22 cellular contexts compared by ENCODE assay signal in the genomic region with DNA sequence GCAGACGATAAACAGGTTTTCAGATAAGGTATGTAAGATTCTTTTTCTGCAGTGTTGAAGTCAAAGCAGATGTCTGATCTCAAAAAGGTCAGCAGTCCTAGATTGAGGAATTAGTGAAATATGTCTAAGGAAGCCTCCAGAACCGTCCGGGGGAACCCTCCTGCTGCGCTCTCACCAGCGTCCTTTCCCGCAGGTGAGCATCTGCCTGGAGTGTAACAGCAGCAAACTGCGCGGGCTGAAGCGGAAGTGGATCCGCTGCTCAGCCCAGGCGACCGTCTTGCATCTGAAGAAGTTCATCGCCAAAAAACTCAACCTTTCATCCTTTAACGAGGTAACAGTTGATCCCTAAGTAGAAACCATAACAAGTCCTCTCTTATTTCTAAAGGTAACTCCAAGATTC. TPM values are rescaled to one million over a fixed set of nuclear protein-coding genes. Genes with fewer than 3 reads are reported as not detected.
DNase-seq lines count a peak whose midpoint lies in the region; ATAC-seq and TF ChIP-seq lines count a peak whose summit lies in the region.
"Had no signal": no experiment of that assay in that cellular context is flagged by ENCODE, and none has a peak within 500 bp of the region (broad histone marks: within the 10 kb centered on the region; RNA-seq: fewer than 3 reads in every experiment).

No MANE protein-coding gene starts in this region.

- H3K4me3 ChIP-seq in breast epithelium = no peak overlapping the region
- no peak overlapping the region for H3K4me3 ChIP-seq in upper lobe of right lung
- H3K4me3 ChIP-seq: GM23248, MG63 had no signal

- CTCF ChIA-PET in Calu3 (lab: Charles Lee) = no interaction called here

- peaks cover 65% of the 10 kb centered on the region for H3K36me3 Mint-ChIP-seq in activated T-cell treated with anti-CD3 and anti-CD28 coated beads, Interleukin-2, amount 50 U/mL, for 24 hours (ENCODE audit: low read depth)
- peaks cover 2 to 23% of the 10 kb centered on the region in 2 donors for H3K36me3 Mint-ChIP-seq in activated T-cell treated with anti-CD3 and anti-CD28 coated beads, Interleukin-2, amount 50 U/mL, for 72 hours (ENCODE audit: insufficient read depth in 2 of 2)
- H3K36me3 Mint-ChIP-seq in Calu3 (ENCODE audit: insufficient read depth, unreplicated experiment) (peaks cover 84% of the 10 kb centered on the region), neural crest cell (ENCODE audit: low read depth) (peaks cover 64% of the 10 kb centered on the region)
- peaks cover 24% of the 10 kb centered on the region for H3K36me3 Mint-ChIP-seq in central memory CD8-positive, alpha-beta T cell (ENCODE audit: insufficient read depth)

- peak overlapping the region; percentile 54 for H3K27ac Mint-ChIP-seq in activated T-cell treated with anti-CD3 and anti-CD28 coated beads, Interleukin-2, amount 50 U/mL, for 24 hours
- H3K27ac Mint-ChIP-seq in activated T-cell treated with anti-CD3 and anti-CD28 coated beads, Interleukin-2, amount 50 U/mL, for 72 hours = no peak overlapping the region
- peak overlapping the region; percentile 65 for H3K27ac Mint-ChIP-seq in Calu3 (ENCODE audit: unreplicated experiment)
- peak overlapping the region; percentile 71 for H3K27ac Mint-ChIP-seq in central memory CD8-positive, alpha-beta T cell (ENCODE audit: low read depth)
- no peak overlapping the region for H3K27ac Mint-ChIP-seq in neural crest cell (ENCODE audit: unreplicated experiment)
- H3K27ac Mint-ChIP-seq: IgD-negative memory B cell had no signal

- no peaks in the 10 kb centered on the region for H3K9me3 ChIP-seq in breast epithelium
- no peaks in the 10 kb centered on the region for H3K9me3 ChIP-seq in upper lobe of right lung
- H3K9me3 ChIP-seq: Caco-2, MG63 had no signal

- H3K4me1 ChIP-seq in breast epithelium (no peaks in the 10 kb centered on the region), upper lobe of right lung (no peaks in the 10 kb centered on the region)
- H3K4me1 ChIP-seq: Caco-2 had no signal

- H3K36me3 ChIP-seq in breast epithelium (no peaks in the 10 kb centered on the region), upper lobe of right lung (peaks cover 48% of the 10 kb centered on the region)

- BruUV-seq in Calu3 (replicated peaks; lab: Mats Ljungman, UMichigan) = no TSS peak

- H3K27me3 Mint-ChIP-seq in activated T-cell treated with anti-CD3 and anti-CD28 coated beads, Interleukin-2, amount 50 U/mL, for 24 hours = no peaks in the 10 kb centered on the region
- H3K27me3 Mint-ChIP-seq in activated T-cell treated with anti-CD3 and anti-CD28 coated beads, Interleukin-2, amount 50 U/mL, for 72 hours (ENCODE audit: low read depth) = no peaks in the 10 kb centered on the region
- H3K27me3 Mint-ChIP-seq in Calu3 (ENCODE audit: unreplicated experiment) (peaks cover 12% of the 10 kb centered on the region), neural crest cell (ENCODE audit: low read depth) (peaks cover 22% of the 10 kb centered on the region)
- no peaks in the 10 kb centered on the region for H3K27me3 Mint-ChIP-seq in central memory CD8-positive, alpha-beta T cell
- H3K27me3 Mint-ChIP-seq: IgD-negative memory B cell had no signal

- H3K27me3 ChIP-seq in breast epithelium (no peaks in the 10 kb centered on the region), upper lobe of right lung (no peaks in the 10 kb centered on the region)
- H3K27me3 ChIP-seq: MG63 had no signal

- H3K9me3 Mint-ChIP-seq in activated T-cell treated with anti-CD3 and anti-CD28 coated beads, Interleukin-2, amount 50 U/mL, for 24 hours = no peaks in the 10 kb centered on the region
- H3K9me3 Mint-ChIP-seq in activated T-cell treated with anti-CD3 and anti-CD28 coated beads, Interleukin-2, amount 50 U/mL, for 72 hours = no peaks in the 10 kb centered on the region
- H3K9me3 Mint-ChIP-seq in Calu3 (ENCODE audit: low read depth, unreplicated experiment) (peaks cover 5% of the 10 kb centered on the region), neural crest cell (peaks cover 10% of the 10 kb centered on the region)
- no peaks in the 10 kb centered on the region for H3K9me3 Mint-ChIP-seq in central memory CD8-positive, alpha-beta T cell
- H3K9me3 Mint-ChIP-seq: IgD-negative memory B cell had no signal

- H3K4me3 Mint-ChIP-seq in activated T-cell treated with anti-CD3 and anti-CD28 coated beads, Interleukin-2, amount 50 U/mL, for 24 hours = no peak overlapping the region
- H3K4me3 Mint-ChIP-seq in activated T-cell treated with anti-CD3 and anti-CD28 coated beads, Interleukin-2, amount 50 U/mL, for 72 hours = no peak overlapping the region
- H3K4me3 Mint-ChIP-seq in Calu3 (ENCODE audit: low read depth, unreplicated experiment) (no peak overlapping the region), neural crest cell (peak overlapping the region; percentile 35)
- no peak overlapping the region for H3K4me3 Mint-ChIP-seq in central memory CD8-positive, alpha-beta T cell
- H3K4me3 Mint-ChIP-seq: IgD-negative memory B cell had no signal

- no peak for TF ChIP-seq POLR2A in breast epithelium (IDR thresholded peaks at IDR 0.05)

- H3K27ac ChIP-seq in breast epithelium = no peak overlapping the region
- H3K27ac ChIP-seq in upper lobe of right lung = no peak overlapping the region
- H3K27ac ChIP-seq: GM23248 had no signal

- intact Hi-C loops in Calu3 (cut with micrococcal nuclease; ENCODE audit: unreplicated experiment) = no loop called here
- intact Hi-C loops in breast epithelium (cut with DNase I; ENCODE audit: low total_unique reads) = no loop called here
- intact Hi-C loops in upper lobe of right lung (cut with DNase I) = no loop called here

- DNase-seq in activated T-cell treated with anti-CD3 and anti-CD28 coated beads, Interleukin-2, amount 50 U/mL, for 24 hours = no peak
- no peak for DNase-seq in activated T-cell treated with anti-CD3 and anti-CD28 coated beads, Interleukin-2, amount 50 U/mL, for 72 hours
- DNase-seq in Calu3 = no peak
- no peak for DNase-seq in central memory CD8-positive, alpha-beta T cell (ENCODE audit: low spot score in 2 of 2)
- DNase-seq in neural crest cell (ENCODE audit: low read depth, low spot score) = no peak
- DNase-seq in breast epithelium (ENCODE audit: low spot score in 2 of 2) = no peak
- no peak for DNase-seq in mucosa of gallbladder (ENCODE audit: low spot score)
- no peak for DNase-seq in upper lobe of right lung
- DNase-seq: Caco-2, DMS153, GF-D8, GM23248, HCEC 1CT, Karpas-422, MG63, NCI-H1048, NCI-H1436, NCI-H1930, NCI-H226, NCI-H524, NCI-H82 had no signal

- TF ChIP-seq CTCF in Calu3 (IDR thresholded peaks at IDR 0.05; ENCODE audit: unreplicated experiment) (no peak), neural crest cell (conservative IDR thresholded peaks at IDR 0.05) (no peak), breast epithelium (IDR thresholded peaks at IDR 0.05) (no peak), upper lobe of right lung (IDR thresholded peaks at IDR 0.05) (no peak)

- no peak for ATAC-seq in activated T-cell treated with anti-CD3 and anti-CD28 coated beads, Interleukin-2, amount 50 U/mL, for 72 hours (replicated peaks in 1 of 2)
- ATAC-seq in central memory CD8-positive, alpha-beta T cell (replicated peaks; ENCODE audit: extremely low read depth, poor library complexity, severe bottlenecking) = no peak
- ATAC-seq in upper lobe of right lung = no peak

- H3K4me1 Mint-ChIP-seq in activated T-cell treated with anti-CD3 and anti-CD28 coated beads, Interleukin-2, amount 50 U/mL, for 24 hours (ENCODE audit: low read depth) = peaks cover 39% of the 10 kb centered on the region
- peaks cover 9% of the 10 kb centered on the region for H3K4me1 Mint-ChIP-seq in activated T-cell treated with anti-CD3 and anti-CD28 coated beads, Interleukin-2, amount 50 U/mL, for 72 hours (ENCODE audit: low read depth)
- H3K4me1 Mint-ChIP-seq in Calu3 (ENCODE audit: low read depth, unreplicated experiment) (no peaks in the 10 kb centered on the region), neural crest cell (peaks cover 14% of the 10 kb centered on the region)
- H3K4me1 Mint-ChIP-seq in central memory CD8-positive, alpha-beta T cell = peaks cover 39% of the 10 kb centered on the region

RNA-seq across cellular contexts. Expression of a gene that starts 55.5 kb away (rescaled TPM):
- 10 to 100 TPM; 31.5 to 35.5 TPM for total RNA-seq in activated T-cell treated with anti-CD3 and anti-CD28 coated beads, Interleukin-2, amount 50 U/mL, for 72 hours
- total RNA-seq in Calu3 (2022) = 29.5 and 30.0 TPM in 2 replicates
- 58.5 and 61.2 TPM in 2 replicates for total RNA-seq in neural crest cell
- 10 to 100 TPM; 60.6 to 71.7 (median 69.4) TPM for total RNA-seq in breast epithelium
- total RNA-seq in mucosa of gallbladder = 60.6 TPM
- total RNA-seq in upper lobe of right lung = 42.2 TPM

Comparison
In these comparisons a context has a peak if more than half of its experiments do, and no peak if none do; other contexts are left out.
1. H3K27ac Mint-ChIP-seq: peak in activated T-cell treated with anti-CD3 and anti-CD28 coated beads, Interleukin-2, amount 50 U/mL, for 24 hours (single experiment), Calu3 (single experiment) and central memory CD8-positive, alpha-beta T cell (single experiment); none in activated T-cell treated with anti-CD3 and anti-CD28 coated beads, Interleukin-2, amount 50 U/mL, for 72 hours (single experiment) and neural crest cell (single experiment).